In the genomic region with DNA sequence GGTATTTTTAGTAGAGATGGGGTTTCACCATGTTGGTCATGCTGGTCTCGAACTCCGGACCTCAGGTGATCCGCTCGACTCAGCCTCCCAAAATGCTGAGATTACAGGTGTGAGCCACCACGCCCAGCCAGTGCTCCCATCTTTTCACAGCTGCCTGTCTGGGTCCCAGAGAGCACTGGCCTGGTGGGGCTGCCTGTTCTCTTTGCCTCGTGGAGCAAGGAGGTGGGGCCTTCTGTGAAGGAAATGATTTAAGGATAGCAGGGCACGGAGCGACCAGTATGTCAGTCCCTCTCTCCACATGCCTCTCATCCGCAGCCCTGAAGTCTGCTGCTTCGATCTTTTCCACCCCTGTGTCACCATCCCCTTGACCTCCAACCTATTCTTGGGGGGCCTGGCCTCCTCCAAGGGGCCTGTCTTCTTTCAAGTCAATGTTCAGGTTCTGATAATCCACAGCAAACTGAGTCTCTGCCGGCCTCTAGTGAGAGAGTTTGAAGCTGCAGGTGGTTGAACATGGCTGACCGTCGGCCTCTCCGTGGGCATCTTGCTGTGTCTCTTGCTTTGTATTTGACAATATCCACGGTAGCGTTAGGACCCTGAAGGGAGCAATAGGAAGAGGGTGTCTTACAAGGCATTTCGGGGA, we compare ENCODE assay signal across 8 cellular contexts. TPM values are rescaled to one million over a fixed set of nuclear protein-coding genes. Genes with fewer than 3 reads are reported as not detected.
A peak's percentile ranks its signal among the peaks of the same experiment; 100 is the strongest.
DNase-seq lines count a peak whose midpoint lies in the region; ATAC-seq, FAIRE-seq and TF ChIP-seq lines count a peak whose summit lies in the region.

No MANE protein-coding gene starts in this region.

- H3K9me3 ChIP-seq in AG04450 (ENCODE audit: control insufficient read depth, insufficient read depth, low read length) (no peaks in the 10 kb centered on the region), left lung (no peaks in the 10 kb centered on the region), T-helper 17 cell (ENCODE audit: control insufficient read depth, low read length, poor library complexity, severe bottlenecking) (no peaks in the 10 kb centered on the region)

- POLR2A ChIA-PET in AG04450 (lab: Yijun Ruan, JAX), result no interaction called here

- peak; percentile 40 for FAIRE-seq in bronchial epithelial cell (lab: Jason Lieb, UNC)

- H3K27ac ChIP-seq in AG04450 (ENCODE audit: low read depth, low read length) (no peak overlapping the region), left lung (no peak overlapping the region)

- H3K4me1 Mint-ChIP-seq in effector memory CD8-positive, alpha-beta T cell (ENCODE audit: low read depth in 2 of 2), result peaks cover 0 to 3% of the 10 kb centered on the region in 2 donors
- H3K4me1 Mint-ChIP-seq in T-helper 17 cell, result no peaks in the 10 kb centered on the region

- peak overlapping the region in 1 of 2 donors; percentile 55 for H3K27ac Mint-ChIP-seq in effector memory CD8-positive, alpha-beta T cell
- no peak overlapping the region for H3K27ac Mint-ChIP-seq in T-helper 17 cell

- H3K27me3 ChIP-seq in AG04450 (ENCODE audit: control insufficient read depth, insufficient read depth, low read length), result peaks cover 9% of the 10 kb centered on the region
- no peaks in the 10 kb centered on the region for H3K27me3 ChIP-seq in bronchial epithelial cell (ENCODE audit: control insufficient read depth, insufficient read depth, low read length)
- peaks cover 0 to 5% of the 10 kb centered on the region in 2 donors for H3K27me3 ChIP-seq in left lung

- H3K27me3 Mint-ChIP-seq in effector memory CD8-positive, alpha-beta T cell, result peaks cover 20 to 33% of the 10 kb centered on the region in 2 donors
- peaks cover 25% of the 10 kb centered on the region for H3K27me3 Mint-ChIP-seq in T-helper 17 cell

- H3K36me3 Mint-ChIP-seq in effector memory CD8-positive, alpha-beta T cell (ENCODE audit: insufficient read depth), result no peaks in the 10 kb centered on the region
- H3K36me3 Mint-ChIP-seq in T-helper 17 cell (ENCODE audit: low read depth), result peaks cover 2% of the 10 kb centered on the region

- H3K4me1 ChIP-seq in left lung, result no peaks in the 10 kb centered on the region

- CTCF ChIA-PET in AG04450 (lab: Charles Lee), result no interaction called here

- ATAC-seq in left lung (peak; percentile 57), T-helper 17 cell (no peak)
- ATAC-seq in effector memory CD8-positive, alpha-beta T cell (replicated peaks), result no peak

- H3K4me3 Mint-ChIP-seq in effector memory CD8-positive, alpha-beta T cell, result no peak overlapping the region
- H3K4me3 Mint-ChIP-seq in T-helper 17 cell, result no peak overlapping the region

- no peak for DNase-seq in AG04450 (ENCODE audit: low read depth, low spot score)
- no peak for DNase-seq in bronchial epithelial cell (ENCODE audit: low read depth)
- DNase-seq in left lung, result no peak
- DNase-seq in RKO (ENCODE audit: low spot score), result no peak
- DNase-seq in foreskin melanocyte, result no peak
- DNase-seq in effector memory CD8-positive, alpha-beta T cell, result no peak
- no peak for DNase-seq in T-helper 17 cell

- intact Hi-C loops in left lung (cut with DNase I), result no loop called here

- H3K36me3 ChIP-seq in bronchial epithelial cell (ENCODE audit: control insufficient read depth, insufficient read depth, low read length) (no peaks in the 10 kb centered on the region), left lung (no peaks in the 10 kb centered on the region)

- no peak overlapping the region for H3K4me3 ChIP-seq in AG04450 (ENCODE audit: low read depth, low read length)
- H3K4me3 ChIP-seq in bronchial epithelial cell (ENCODE audit: low read depth, low read length), result no peak overlapping the region
- H3K4me3 ChIP-seq in left lung, result no peak overlapping the region

- peak; percentile 55 for TF ChIP-seq CTCF in AG04450 (IDR thresholded peaks at IDR 0.05; ENCODE audit: low read depth, low read length)
- TF ChIP-seq CTCF in LNCAP (IDR thresholded peaks at IDR 0.05), result peak; percentile 30; the same call in 1 of the 2 replicates
- peak; percentile 28 for TF ChIP-seq CTCF in bronchial epithelial cell (IDR thresholded peaks at IDR 0.05; ENCODE audit: insufficient read depth, low read length, severe bottlenecking)
- TF ChIP-seq CTCF in left lung (IDR thresholded peaks at IDR 0.05), result no peak

- H3K9me3 Mint-ChIP-seq in effector memory CD8-positive, alpha-beta T cell, result no peaks in the 10 kb centered on the region

RNA-seq across cellular contexts. Expression of a gene that starts 28.2 kb away (rescaled TPM):
- 28.8 and 34.6 TPM in 2 replicates for polyA plus RNA-seq in AG04450 (2011; rRNA removed)
- polyA minus RNA-seq in AG04450 (2011; rRNA and poly(A)+ RNA removed), result 77.2 and 83.6 TPM in 2 replicates
- total RNA-seq in bronchial epithelial cell (44.0 and 57.0 TPM in 2 replicates), left lung (10 to 100 TPM; 56.2 to 76.6 TPM), T-helper 17 cell (10 to 100 TPM; 55.9 to 62.9 TPM)

RNA-seq across cellular contexts. Expression of a gene that starts 35.5 kb away (rescaled TPM):
- polyA plus RNA-seq in AG04450 (2011; rRNA removed), result 0.05 TPM in 1 of 2 replicates, not detected in the other
- 0.17 TPM in 1 of 2 replicates, not detected in the other for polyA minus RNA-seq in AG04450 (2011; rRNA and poly(A)+ RNA removed)
- not detected in 2 replicates for total RNA-seq in bronchial epithelial cell
- total RNA-seq in left lung, result 1 to 10 TPM; 3.8 to 5.5 TPM
- total RNA-seq in T-helper 17 cell, result 1 to 10 TPM; 1.1 to 1.8 TPM

Comparison
In these comparisons a context has a peak if more than half of its experiments do, and no peak if none do; other contexts are left out.
1. CTCF ChIP-seq: peak in AG04450 (single experiment), LNCAP (single experiment) and bronchial epithelial cell (single experiment); none in left lung (0 of 2).